19 cellular contexts compared by ENCODE assay signal in genomic region chr20:32321390-32321789, GRCh38. TPM values are rescaled to one million over a fixed set of nuclear protein-coding genes. Genes with fewer than 3 reads are reported as not detected.
A peak's percentile ranks its signal among the peaks of the same experiment; 100 is the strongest.
DNase-seq lines count a peak whose midpoint lies in the region; ATAC-seq, FAIRE-seq and TF ChIP-seq lines count a peak whose summit lies in the region.
"Had no signal": no experiment of that assay in that cellular context is flagged by ENCODE, and none has a peak within 500 bp of the region (broad histone marks: within the 10 kb centered on the region; RNA-seq: fewer than 3 reads in every experiment).

No MANE protein-coding gene starts in this region.

- H3K79me2 ChIP-seq in DOHH2 (ENCODE audit: control insufficient read depth, low read length) (no peaks in the 10 kb centered on the region), GM23338 (replicated peaks; ENCODE audit: insufficient read depth) (no peaks in the 10 kb centered on the region), SU-DHL-6 (ENCODE audit: insufficient read depth, low read length) (no peaks in the 10 kb centered on the region), endothelial cell of umbilical vein (ENCODE audit: control insufficient read depth, insufficient read depth, low read length) (no peaks in the 10 kb centered on the region), PC-9 (ENCODE audit: low read depth) (no peaks in the 10 kb centered on the region)

- H3K36me3 ChIP-seq in DOHH2 (ENCODE audit: control insufficient read depth, low read length) (peaks cover 44% of the 10 kb centered on the region), GM23338 (ENCODE audit: insufficient read depth) (peaks cover 9% of the 10 kb centered on the region), SU-DHL-6 (ENCODE audit: low read length) (peaks cover 17% of the 10 kb centered on the region; the same call in 1 of the 2 replicates), endothelial cell of umbilical vein (ENCODE audit: control insufficient read depth in 2 of 2, extremely low read depth in 1 of 2, insufficient read depth in 2 of 2, low read length in 2 of 2) (peaks cover 0 to 8% of the 10 kb centered on the region in 2 experiments), PC-9 (ENCODE audit: low read depth) (0 out of 2 replicates have a peak, but pooled peaks cover 6% of the 10 kb centered on the region)

- H3K36me3 Mint-ChIP-seq in GM23338 (ENCODE audit: low read depth) = peaks cover 9% of the 10 kb centered on the region

- no peaks in the 10 kb centered on the region for H3K9me1 ChIP-seq in endothelial cell of umbilical vein (replicated peaks; ENCODE audit: control insufficient read depth, extremely low read depth, insufficient read depth, low read length)

- FAIRE-seq in endothelial cell of umbilical vein (lab: Jason Lieb, UNC) = peak; percentile 42
- FAIRE-seq: K562 had no signal

- BruUV-seq in endothelial cell of umbilical vein (replicated peaks; lab: Mats Ljungman, UMichigan) (no TSS peak), PC-9 (replicated peaks; lab: Mats Ljungman, UMichigan) (no TSS peak)

- H3K27me3 ChIP-seq in DOHH2 (ENCODE audit: control insufficient read depth, low read length) (no peaks in the 10 kb centered on the region), GM23338 (ENCODE audit: insufficient read depth) (no peaks in the 10 kb centered on the region), SU-DHL-6 (ENCODE audit: low read length) (no peaks in the 10 kb centered on the region), endothelial cell of umbilical vein (ENCODE audit: control insufficient read depth in 2 of 2, insufficient read depth in 2 of 2, low read length in 2 of 2) (no peaks in the 10 kb centered on the region), PC-9 (ENCODE audit: insufficient read depth, low read depth) (no peaks in the 10 kb centered on the region)

- no peak overlapping the region for H3K27ac Mint-ChIP-seq in GM23338

- H3K4me1 ChIP-seq in DOHH2 (ENCODE audit: control insufficient read depth, low read length) (peaks cover 16% of the 10 kb centered on the region), GM23338 (ENCODE audit: insufficient read depth) (no peaks in the 10 kb centered on the region), endothelial cell of umbilical vein (ENCODE audit: control insufficient read depth, extremely low read depth, insufficient read depth, low read length) (peaks cover 9% of the 10 kb centered on the region), PC-9 (replicated peaks; ENCODE audit: insufficient read depth) (peaks cover 9% of the 10 kb centered on the region)

- H3F3A ChIP-seq in DOHH2 (ENCODE audit: control insufficient read depth, insufficient read depth) (peaks cover 14% of the 10 kb centered on the region; the same call in 1 of the 2 replicates), GM23338 (replicated peaks; ENCODE audit: low read depth) (peaks cover 11% of the 10 kb centered on the region; the same call in 1 of the 2 replicates), SU-DHL-6 (ENCODE audit: insufficient read depth) (peaks cover 25% of the 10 kb centered on the region), PC-9 (ENCODE audit: insufficient read depth, low read depth) (peaks cover 46% of the 10 kb centered on the region)

- POLR2A ChIA-PET in endothelial cell of umbilical vein (lab: Charles Lee) = no interaction called here
- POLR2A ChIA-PET in PC-9 (lab: Charles Lee; ENCODE audit: unreplicated experiment) = no interaction called here

- CTCF ChIA-PET in endothelial cell of umbilical vein (lab: Charles Lee) (interaction anchor here (0.7 kb wide), 1 partner anchor 121 kb away, joined by 3 read pairs; no protein-coding TSS in a partner anchor), PC-9 (lab: Charles Lee) (no interaction called here)

- H3K4me3 ChIP-seq in DOHH2 (ENCODE audit: low read length) = no peak overlapping the region
- H3K4me3 ChIP-seq in GM23338 = no peak overlapping the region
- no peak overlapping the region for H3K4me3 ChIP-seq in SU-DHL-6 (ENCODE audit: insufficient read depth, low read length, poor library complexity, severe bottlenecking)
- no peak overlapping the region for H3K4me3 ChIP-seq in endothelial cell of umbilical vein (replicated peaks in 1 of 3; ENCODE audit: insufficient read depth in 1 of 3, low read depth in 1 of 3, low read length in 3 of 3)
- H3K4me3 ChIP-seq in PC-9 = no peak overlapping the region
- H3K4me3 ChIP-seq: GM23248, K562 had no signal

- DNase-seq in GM23338 (ENCODE audit: low spot score) (no peak), endothelial cell of umbilical vein (ENCODE audit: low read depth, low spot score) (no peak), omental fat pad (ENCODE audit: low spot score) (no peak), T-helper 2 cell (no peak), PC-9 (no peak)
- DNase-seq: CD4-positive, CD25-positive, alpha-beta regulatory T cell; DMS53; GM23248; NCI-H1105; NCI-H1694; NCI-H2107; NCI-H2227 treated with DMSO at 0.1 percent for 48 hours; NCI-H524; SHP77 treated with DMSO at 0.1 percent for 48 hours had no signal

- H3K4me3 Mint-ChIP-seq in GM23338 = no peak overlapping the region
- H3K4me3 Mint-ChIP-seq: B cell; CD4-positive, CD25-positive, alpha-beta regulatory T cell had no signal

- no peak for ATAC-seq in GM23338
- ATAC-seq in omental fat pad (ENCODE audit: low FRiP score) = no peak
- ATAC-seq: HCT116, K562 had no signal

- no peak overlapping the region for H3K9ac ChIP-seq in SU-DHL-6 (ENCODE audit: low read length)
- H3K9ac ChIP-seq in endothelial cell of umbilical vein (replicated peaks; ENCODE audit: extremely low read depth, insufficient read depth, low read length) = no peak overlapping the region
- H3K9ac ChIP-seq: GM23248 had no signal

- H3K4me2 ChIP-seq in DOHH2 (ENCODE audit: low read length) (peak overlapping the region; percentile 2; the same call in 1 of the 2 replicates), GM23338 (no peak overlapping the region), SU-DHL-6 (ENCODE audit: low read depth, low read length, poor library complexity, severe bottlenecking) (no peak overlapping the region), endothelial cell of umbilical vein (ENCODE audit: insufficient read depth, low read length) (no peak overlapping the region), PC-9 (no peak overlapping the region)

- no peaks in the 10 kb centered on the region; the same call in 2 of the 3 replicates for H3K9me3 Mint-ChIP-seq in GM23338
- H3K9me3 Mint-ChIP-seq: CD4-positive, CD25-positive, alpha-beta regulatory T cell had no signal

- intact Hi-C loops in endothelial cell of umbilical vein (cut with micrococcal nuclease) = no loop called here
- intact Hi-C loops in PC-9 (cut with micrococcal nuclease; ENCODE audit: unreplicated experiment) = no loop called here

- H3K27me3 Mint-ChIP-seq in GM23338 (ENCODE audit: insufficient read depth, low read depth, poor library complexity) = no peaks in the 10 kb centered on the region
- H3K27me3 Mint-ChIP-seq: B cell; CD4-positive, CD25-positive, alpha-beta regulatory T cell had no signal

- H3K9me2 ChIP-seq in DOHH2 (replicated peaks; ENCODE audit: control insufficient read depth, low read length) (no peaks in the 10 kb centered on the region), GM23338 (ENCODE audit: insufficient read depth) (no peaks in the 10 kb centered on the region), SU-DHL-6 (replicated peaks; ENCODE audit: insufficient read depth, low read length) (no peaks in the 10 kb centered on the region), PC-9 (ENCODE audit: insufficient read depth) (no peaks in the 10 kb centered on the region)

- no peaks in the 10 kb centered on the region for H3K4me1 Mint-ChIP-seq in GM23338

- no peak overlapping the region for H2AFZ ChIP-seq in GM23338
- no peak overlapping the region for H2AFZ ChIP-seq in SU-DHL-6 (ENCODE audit: low read depth, low read length, severe bottlenecking)
- H2AFZ ChIP-seq in endothelial cell of umbilical vein (ENCODE audit: low read depth, low read length) = no peak overlapping the region
- no peak overlapping the region for H2AFZ ChIP-seq in PC-9
- H2AFZ ChIP-seq: GM23248 had no signal

- 0 out of 2 replicates have a peak overlapping the region, but pooled peaks have one; percentile 20 for H3K27ac ChIP-seq in DOHH2 (ENCODE audit: low read depth, low read length)
- 0 out of 2 replicates have a peak overlapping the region, but pooled peaks have one; percentile 39 for H3K27ac ChIP-seq in GM23338 (ENCODE audit: low read depth)
- peak overlapping the region; percentile 11; the same call in 1 of the 2 replicates for H3K27ac ChIP-seq in SU-DHL-6 (ENCODE audit: low read depth, low read length)
- no peak overlapping the region for H3K27ac ChIP-seq in endothelial cell of umbilical vein (ENCODE audit: insufficient read depth, low read depth, low read length)
- no peak overlapping the region for H3K27ac ChIP-seq in PC-9
- H3K27ac ChIP-seq: GM23248 had no signal

- dilution Hi-C loops in endothelial cell of umbilical vein (cut with MboI; ENCODE audit: extremely low pct_ligation_motif_present, low sequenced_read_pairs) = no loop called here

- TF ChIP-seq POLR2A in endothelial cell of umbilical vein (IDR thresholded peaks at IDR 0.05; ENCODE audit: low read depth, low read length) = no peak

- TF ChIP-seq CTCF in DOHH2 (IDR thresholded peaks at IDR 0.05; ENCODE audit: low read depth, low read length, poor library complexity, severe bottlenecking) (no peak), GM23338 (conservative IDR thresholded peaks at IDR 0.05; ENCODE audit: low read depth in 2 of 2) (no peak), SU-DHL-6 (IDR thresholded peaks at IDR 0.05; ENCODE audit: insufficient read depth, low read length, poor library complexity, severe bottlenecking) (no peak), endothelial cell of umbilical vein (IDR thresholded peaks at IDR 0.05; ENCODE audit: extremely low read depth in 1 of 2, insufficient read depth in 1 of 2, low read depth in 1 of 2, low read length in 2 of 2) (no peak), omental fat pad (IDR thresholded peaks at IDR 0.05) (no peak), PC-9 (conservative IDR thresholded peaks at IDR 0.05) (no peak)

- H3K9me3 ChIP-seq in DOHH2 (ENCODE audit: control insufficient read depth, insufficient read depth, low read length) (no peaks in the 10 kb centered on the region), SU-DHL-6 (ENCODE audit: insufficient read depth, low read length) (no peaks in the 10 kb centered on the region), endothelial cell of umbilical vein (replicated peaks; ENCODE audit: control insufficient read depth, insufficient read depth, low read length) (no peaks in the 10 kb centered on the region), PC-9 (ENCODE audit: insufficient read depth, low read depth) (no peaks in the 10 kb centered on the region)

- H4K20me1 ChIP-seq in DOHH2 (ENCODE audit: control insufficient read depth, insufficient read depth, low read depth, low read length) (no peaks in the 10 kb centered on the region), GM23338 (replicated peaks; ENCODE audit: insufficient read depth) (peaks cover 24% of the 10 kb centered on the region), SU-DHL-6 (ENCODE audit: low read depth, low read length) (no peaks in the 10 kb centered on the region), endothelial cell of umbilical vein (replicated peaks; ENCODE audit: control insufficient read depth, extremely low read depth, insufficient read depth, low read length) (no peaks in the 10 kb centered on the region), PC-9 (ENCODE audit: insufficient read depth) (no peaks in the 10 kb centered on the region; the same call in 1 of the 2 replicates)

RNA-seq across cellular contexts. Expression of gene ASXL1, which starts 36.7 kb away (rescaled TPM):
- total RNA-seq in GM23338 (2014; rRNA removed; shearing (Covaris generic)) = 29.0 and 33.0 TPM in 2 replicates
- polyA plus RNA-seq in GM23338 (2016; fragmentation: Nextera tagmentation; extraction: Ambion mirVana) (10.4 and 20.8 TPM in 2 replicates), endothelial cell of umbilical vein (37.3 and 45.4 TPM in 2 replicates)
- total RNA-seq in endothelial cell of umbilical vein (98.9 and 101 TPM in 2 replicates), omental fat pad (100 to 1,000 TPM in 2 of 4 donors, 10 to 100 TPM in 2; 69.2 to 139 (median 104) TPM), PC-9 (2021) (102 and 123 TPM in 2 replicates)
- polyA plus RNA-seq in endothelial cell of umbilical vein (2011; cell fraction: cytosol; rRNA removed) = 30.1 and 34.6 TPM in 2 replicates
- 264 and 294 TPM in 2 replicates for polyA plus RNA-seq in endothelial cell of umbilical vein (2011; cell fraction: nucleus; rRNA removed)
- polyA plus RNA-seq in endothelial cell of umbilical vein (2012) = 46.9 and 53.2 TPM in 2 replicates
- 106 and 119 TPM in 2 replicates for polyA minus RNA-seq in endothelial cell of umbilical vein
- 35.6 TPM for polyA minus RNA-seq in endothelial cell of umbilical vein (2011; cell fraction: cytosol; rRNA and poly(A)+ RNA removed)
- polyA minus RNA-seq in endothelial cell of umbilical vein (2011; cell fraction: nucleus; rRNA and poly(A)+ RNA removed) = 155 and 193 TPM in 2 replicates

RNA-seq across cellular contexts. Expression of gene KIF3B, which starts 43.9 kb away (rescaled TPM):
- total RNA-seq in GM23338 (2014; rRNA removed; shearing (Covaris generic)) = 22.8 and 23.6 TPM in 2 replicates
- polyA plus RNA-seq in GM23338 (2016; fragmentation: Nextera tagmentation; extraction: Ambion mirVana) (6.1 TPM in 2 replicates), endothelial cell of umbilical vein (11.2 and 14.5 TPM in 2 replicates)
- total RNA-seq in endothelial cell of umbilical vein (25.1 and 26.3 TPM in 2 replicates), omental fat pad (10 to 100 TPM; 19.9 to 25.4 (median 22.7) TPM), PC-9 (2021) (41.4 and 52.3 TPM in 2 replicates)
- polyA plus RNA-seq in endothelial cell of umbilical vein (2011; cell fraction: cytosol; rRNA removed) = 18.8 and 19.0 TPM in 2 replicates
- polyA plus RNA-seq in endothelial cell of umbilical vein (2011; cell fraction: nucleus; rRNA removed) = 12.7 and 13.3 TPM in 2 replicates
- polyA plus RNA-seq in endothelial cell of umbilical vein (2012) = 20.7 and 28.9 TPM in 2 replicates
- 27.4 and 27.8 TPM in 2 replicates for polyA minus RNA-seq in endothelial cell of umbilical vein
- 14.6 TPM for polyA minus RNA-seq in endothelial cell of umbilical vein (2011; cell fraction: cytosol; rRNA and poly(A)+ RNA removed)
- 8.6 and 13.1 TPM in 2 replicates for polyA minus RNA-seq in endothelial cell of umbilical vein (2011; cell fraction: nucleus; rRNA and poly(A)+ RNA removed)

Comparison
In these comparisons a context has a peak if more than half of its experiments do, and no peak if none do; other contexts are left out.
1. H3K27ac ChIP-seq: peak in DOHH2 (single experiment), GM23338 (single experiment) and SU-DHL-6 (single experiment); none in endothelial cell of umbilical vein (single experiment) and PC-9 (single experiment).